8 cellular contexts compared by ENCODE assay signal in genomic region chr20:43507150-43508080, GRCh38. TPM values are rescaled to one million over a fixed set of nuclear protein-coding genes. Genes with fewer than 3 reads are reported as not detected.
A peak's percentile ranks its signal among the peaks of the same experiment; 100 is the strongest.
DNase-seq lines count a peak whose midpoint lies in the region; ATAC-seq, FAIRE-seq and TF ChIP-seq lines count a peak whose summit lies in the region.

Gene L3MBTL1 (plus strand): TSS chr20:43507697. CDS start chr20:43513504, 5,807 bp downstream.

- ATAC-seq in heart left ventricle (peak in 3 of 4 donors; percentile 73 to 92 (median 88)), pancreas (peak; percentile 89 to 97 (median 94)), GM19035 (IDR thresholded peaks at IDR 0.05; ENCODE audit: unreplicated experiment) (no peak), GM21619 (IDR thresholded peaks at IDR 0.05; ENCODE audit: unreplicated experiment) (no peak), GM19023 (IDR thresholded peaks at IDR 0.05; ENCODE audit: unreplicated experiment) (no peak)

- H3K27ac Mint-ChIP-seq in activated naive CD8-positive, alpha-beta T cell treated with anti-CD3 and anti-CD28 coated beads for 36 hours, result no peak within 1 kb of the TSS

- TF ChIP-seq POLR2A in heart left ventricle (IDR thresholded peaks at IDR 0.05), result no peak

- H3K4me1 Mint-ChIP-seq in activated naive CD8-positive, alpha-beta T cell treated with anti-CD3 and anti-CD28 coated beads for 36 hours, result peaks cover 3% of the 10 kb centered on the region

- WGBS in heart left ventricle, 4 donors, result 4 to 9% (median 5%) methylated on average over 53 to 95 of the region's 95 CpGs
- 5 to 8% methylated on average over 65 to 95 of the region's 95 CpGs for WGBS in pancreas, 2 donors

- no peak within 1 kb of the TSS for H3K27ac ChIP-seq in heart left ventricle
- H3K27ac ChIP-seq in pancreas, result no peak within 1 kb of the TSS

- H3K4me3 ChIP-seq in heart left ventricle, result peak within 1 kb of the TSS; percentile 41 to 91 (median 66)
- peak within 1 kb of the TSS; percentile 31 to 65 (median 60) for H3K4me3 ChIP-seq in pancreas

- H3K27me3 ChIP-seq in heart left ventricle, result peaks cover 0 to 24% (median 5%) of the 10 kb centered on the region in 9 donors
- no peaks in the 10 kb centered on the region for H3K27me3 ChIP-seq in pancreas

- H3K9me3 ChIP-seq in heart left ventricle (no peaks in the 10 kb centered on the region), pancreas (no peaks in the 10 kb centered on the region)

- no peaks in the 10 kb centered on the region for H3K9me3 Mint-ChIP-seq in activated naive CD8-positive, alpha-beta T cell treated with anti-CD3 and anti-CD28 coated beads for 36 hours

- H3K36me3 ChIP-seq in heart left ventricle (no peaks in the 10 kb centered on the region), pancreas (no peaks in the 10 kb centered on the region)

- TF ChIP-seq CTCF in heart left ventricle (IDR thresholded peaks at IDR 0.05) (peak in 1 of 12 donors; percentile 13), pancreas (IDR thresholded peaks at IDR 0.05) (no peak)

- DNase-seq in G401 (ENCODE audit: low spot score), result peak; percentile 25
- peak; percentile 58 to 80 for DNase-seq in NCI-H1930 (lab: John Stamatoyannopoulos, UW)
- peak; percentile 31 for DNase-seq in activated naive CD8-positive, alpha-beta T cell treated with anti-CD3 and anti-CD28 coated beads for 36 hours
- peak; percentile 17 to 77 (median 52) for DNase-seq in heart left ventricle
- DNase-seq in pancreas, result peak; percentile 55 to 86 (median 66)

- in situ Hi-C loops in G401 (cut with HindIII; ENCODE audit: low sequenced_read_pairs), result no loop called here

- intact Hi-C loops in heart left ventricle (cut with DNase I), result no loop called here
- intact Hi-C loops in pancreas (cut with DNase I), result no loop called here

- peak within 1 kb of the TSS; percentile 47 for H3K4me3 Mint-ChIP-seq in activated naive CD8-positive, alpha-beta T cell treated with anti-CD3 and anti-CD28 coated beads for 36 hours

- H3K36me3 Mint-ChIP-seq in activated naive CD8-positive, alpha-beta T cell treated with anti-CD3 and anti-CD28 coated beads for 36 hours, result no peaks in the 10 kb centered on the region

- peaks cover 55% of the 10 kb centered on the region for H3K27me3 Mint-ChIP-seq in activated naive CD8-positive, alpha-beta T cell treated with anti-CD3 and anti-CD28 coated beads for 36 hours

- FAIRE-seq in pancreas (lab: Jason Lieb, UNC), result no peak

- H3K4me1 ChIP-seq in heart left ventricle (peaks cover 0 to 15% (median 5%) of the 10 kb centered on the region in 12 donors), pancreas (no peaks in the 10 kb centered on the region)

RNA-seq across cellular contexts. Expression of gene L3MBTL1, which starts in this region (rescaled TPM):
- 3.0 and 17.9 TPM in 2 replicates for total RNA-seq in G401 (2014; rRNA removed; shearing (Covaris generic))
- 1 to 10 TPM; 4.3 to 4.8 TPM for total RNA-seq in activated naive CD8-positive, alpha-beta T cell treated with anti-CD3 and anti-CD28 coated beads for 36 hours
- total RNA-seq in heart left ventricle (1 to 10 TPM; 2.4 to 6.9 (median 3.8) TPM), pancreas (10 to 100 TPM in 1 of 6 donors, 1 to 10 TPM in 5; 3.4 to 10.7 (median 5.0) TPM)
- polyA plus RNA-seq in heart left ventricle (1 to 10 TPM; 1.3 to 5.1 TPM), pancreas (1 to 10 TPM; 8.4 to 8.7 TPM)

Comparison
In these comparisons a context has a peak if more than half of its experiments do, and no peak if none do; other contexts are left out.
1. ATAC-seq: peak in heart left ventricle (3 of 4) and pancreas (4 of 4); none in GM19035 (single experiment), GM21619 (single experiment) and GM19023 (single experiment).
2. Peak in every context shown above with its lines, with median percentiles within 50 percentile points of each other: DNase-seq.